1 cellular context compared by ENCODE assay signal in the genomic region with DNA sequence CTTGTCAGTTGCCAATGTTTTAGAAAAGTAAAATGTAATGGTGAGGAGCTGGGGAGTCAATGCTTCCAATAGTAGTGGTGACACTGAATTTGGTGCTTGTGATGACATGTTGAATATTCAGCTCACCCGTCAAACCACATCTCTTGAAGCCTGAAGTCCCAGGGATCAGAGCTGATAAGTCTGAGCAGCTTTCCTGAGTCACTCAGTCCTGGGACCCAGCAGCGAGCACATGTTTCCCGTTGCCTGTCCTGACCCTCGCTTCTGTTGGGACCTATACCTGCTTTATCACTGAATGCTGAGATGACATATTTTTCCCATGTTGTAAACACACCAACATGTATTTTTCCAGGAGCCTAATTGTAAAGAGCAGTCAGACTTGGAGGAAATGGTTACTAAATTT.
TF ChIP-seq lines count a peak whose summit lies in the region.

No MANE protein-coding gene starts in this region.

TF ChIP-seq in K562, 482 proteins besides CTCF, POLR2A, EP300 and RAD21 (continued from another document):
- TF ChIP-seq ZNF609 (CRISPR knock-in tag; IDR thresholded peaks at IDR 0.05; ENCODE audit: borderline replicate concordance) (no peak), FOSL1 (tag; conservative IDR thresholded peaks at IDR 0.05) (peak; percentile 39; the same call in 1 of the 2 replicates), MAFK (IDR thresholded peaks at IDR 0.05; ENCODE audit: low read length) (peak; percentile 17; the same call in 1 of the 2 replicates), C11orf30 (IDR thresholded peaks at IDR 0.05; ENCODE audit: low read depth) (peak; percentile 80; the same call in 1 of the 2 replicates), SMAD3 (CRISPR knock-in tag; conservative IDR thresholded peaks at IDR 0.05) (0 out of 2 replicates have a peak, but pooled peaks have one; percentile 67), KLF6 (CRISPR knock-in tag; IDR thresholded peaks at IDR 0.05; ENCODE audit: borderline replicate concordance) (0 out of 2 replicates have a peak, but pooled peaks have one; percentile 4), ZNF175 (CRISPR knock-in tag; IDR thresholded peaks at IDR 0.05; ENCODE audit: low read depth) (peak; percentile 52; the same call in 1 of the 2 replicates), GABPA (tag; conservative IDR thresholded peaks at IDR 0.05; ENCODE audit: low read depth) (peak; percentile 11; the same call in 1 of the 2 replicates), SMARCA5 (IDR thresholded peaks at IDR 0.05) (no peak), MAFF (IDR thresholded peaks at IDR 0.05; ENCODE audit: low read length) (peak; percentile 17; the same call in 1 of the 2 replicates), NR2C2 (CRISPR knock-in tag; IDR thresholded peaks at IDR 0.05) (no peak), NR2C2 (tag; IDR thresholded peaks at IDR 0.05) (peak; percentile 60)
- TF ChIP-seq, protein P1, sequence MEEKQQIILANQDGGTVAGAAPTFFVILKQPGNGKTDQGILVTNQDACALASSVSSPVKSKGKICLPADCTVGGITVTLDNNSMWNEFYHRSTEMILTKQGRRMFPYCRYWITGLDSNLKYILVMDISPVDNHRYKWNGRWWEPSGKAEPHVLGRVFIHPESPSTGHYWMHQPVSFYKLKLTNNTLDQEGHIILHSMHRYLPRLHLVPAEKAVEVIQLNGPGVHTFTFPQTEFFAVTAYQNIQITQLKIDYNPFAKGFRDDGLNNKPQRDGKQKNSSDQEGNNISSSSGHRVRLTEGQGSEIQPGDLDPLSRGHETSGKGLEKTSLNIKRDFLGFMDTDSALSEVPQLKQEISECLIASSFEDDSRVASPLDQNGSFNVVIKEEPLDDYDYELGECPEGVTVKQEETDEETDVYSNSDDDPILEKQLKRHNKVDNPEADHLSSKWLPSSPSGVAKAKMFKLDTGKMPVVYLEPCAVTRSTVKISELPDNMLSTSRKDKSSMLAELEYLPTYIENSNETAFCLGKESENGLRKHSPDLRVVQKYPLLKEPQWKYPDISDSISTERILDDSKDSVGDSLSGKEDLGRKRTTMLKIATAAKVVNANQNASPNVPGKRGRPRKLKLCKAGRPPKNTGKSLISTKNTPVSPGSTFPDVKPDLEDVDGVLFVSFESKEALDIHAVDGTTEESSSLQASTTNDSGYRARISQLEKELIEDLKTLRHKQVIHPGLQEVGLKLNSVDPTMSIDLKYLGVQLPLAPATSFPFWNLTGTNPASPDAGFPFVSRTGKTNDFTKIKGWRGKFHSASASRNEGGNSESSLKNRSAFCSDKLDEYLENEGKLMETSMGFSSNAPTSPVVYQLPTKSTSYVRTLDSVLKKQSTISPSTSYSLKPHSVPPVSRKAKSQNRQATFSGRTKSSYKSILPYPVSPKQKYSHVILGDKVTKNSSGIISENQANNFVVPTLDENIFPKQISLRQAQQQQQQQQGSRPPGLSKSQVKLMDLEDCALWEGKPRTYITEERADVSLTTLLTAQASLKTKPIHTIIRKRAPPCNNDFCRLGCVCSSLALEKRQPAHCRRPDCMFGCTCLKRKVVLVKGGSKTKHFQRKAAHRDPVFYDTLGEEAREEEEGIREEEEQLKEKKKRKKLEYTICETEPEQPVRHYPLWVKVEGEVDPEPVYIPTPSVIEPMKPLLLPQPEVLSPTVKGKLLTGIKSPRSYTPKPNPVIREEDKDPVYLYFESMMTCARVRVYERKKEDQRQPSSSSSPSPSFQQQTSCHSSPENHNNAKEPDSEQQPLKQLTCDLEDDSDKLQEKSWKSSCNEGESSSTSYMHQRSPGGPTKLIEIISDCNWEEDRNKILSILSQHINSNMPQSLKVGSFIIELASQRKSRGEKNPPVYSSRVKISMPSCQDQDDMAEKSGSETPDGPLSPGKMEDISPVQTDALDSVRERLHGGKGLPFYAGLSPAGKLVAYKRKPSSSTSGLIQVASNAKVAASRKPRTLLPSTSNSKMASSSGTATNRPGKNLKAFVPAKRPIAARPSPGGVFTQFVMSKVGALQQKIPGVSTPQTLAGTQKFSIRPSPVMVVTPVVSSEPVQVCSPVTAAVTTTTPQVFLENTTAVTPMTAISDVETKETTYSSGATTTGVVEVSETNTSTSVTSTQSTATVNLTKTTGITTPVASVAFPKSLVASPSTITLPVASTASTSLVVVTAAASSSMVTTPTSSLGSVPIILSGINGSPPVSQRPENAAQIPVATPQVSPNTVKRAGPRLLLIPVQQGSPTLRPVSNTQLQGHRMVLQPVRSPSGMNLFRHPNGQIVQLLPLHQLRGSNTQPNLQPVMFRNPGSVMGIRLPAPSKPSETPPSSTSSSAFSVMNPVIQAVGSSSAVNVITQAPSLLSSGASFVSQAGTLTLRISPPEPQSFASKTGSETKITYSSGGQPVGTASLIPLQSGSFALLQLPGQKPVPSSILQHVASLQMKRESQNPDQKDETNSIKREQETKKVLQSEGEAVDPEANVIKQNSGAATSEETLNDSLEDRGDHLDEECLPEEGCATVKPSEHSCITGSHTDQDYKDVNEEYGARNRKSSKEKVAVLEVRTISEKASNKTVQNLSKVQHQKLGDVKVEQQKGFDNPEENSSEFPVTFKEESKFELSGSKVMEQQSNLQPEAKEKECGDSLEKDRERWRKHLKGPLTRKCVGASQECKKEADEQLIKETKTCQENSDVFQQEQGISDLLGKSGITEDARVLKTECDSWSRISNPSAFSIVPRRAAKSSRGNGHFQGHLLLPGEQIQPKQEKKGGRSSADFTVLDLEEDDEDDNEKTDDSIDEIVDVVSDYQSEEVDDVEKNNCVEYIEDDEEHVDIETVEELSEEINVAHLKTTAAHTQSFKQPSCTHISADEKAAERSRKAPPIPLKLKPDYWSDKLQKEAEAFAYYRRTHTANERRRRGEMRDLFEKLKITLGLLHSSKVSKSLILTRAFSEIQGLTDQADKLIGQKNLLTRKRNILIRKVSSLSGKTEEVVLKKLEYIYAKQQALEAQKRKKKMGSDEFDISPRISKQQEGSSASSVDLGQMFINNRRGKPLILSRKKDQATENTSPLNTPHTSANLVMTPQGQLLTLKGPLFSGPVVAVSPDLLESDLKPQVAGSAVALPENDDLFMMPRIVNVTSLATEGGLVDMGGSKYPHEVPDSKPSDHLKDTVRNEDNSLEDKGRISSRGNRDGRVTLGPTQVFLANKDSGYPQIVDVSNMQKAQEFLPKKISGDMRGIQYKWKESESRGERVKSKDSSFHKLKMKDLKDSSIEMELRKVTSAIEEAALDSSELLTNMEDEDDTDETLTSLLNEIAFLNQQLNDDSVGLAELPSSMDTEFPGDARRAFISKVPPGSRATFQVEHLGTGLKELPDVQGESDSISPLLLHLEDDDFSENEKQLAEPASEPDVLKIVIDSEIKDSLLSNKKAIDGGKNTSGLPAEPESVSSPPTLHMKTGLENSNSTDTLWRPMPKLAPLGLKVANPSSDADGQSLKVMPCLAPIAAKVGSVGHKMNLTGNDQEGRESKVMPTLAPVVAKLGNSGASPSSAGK (IDR thresholded peaks at IDR 0.05), result peak; percentile 40
